ENCODE assay signal across 25 cellular contexts in genomic region chrX:36218801-36219200, GRCh38.
"Had no signal": no experiment of that assay in that cellular context is flagged by ENCODE, and none has a peak within 500 bp of the region (broad histone marks: within the 10 kb centered on the region; RNA-seq: fewer than 3 reads in every experiment).

No MANE protein-coding gene starts in this region.

- DNase-seq: hypothalamus; kidney glomerular epithelial cell; left colon; left lung; lower lobe of right lung; mammary epithelial cell; mesenchymal stem cell; naive B cell; pancreas; posterior cingulate gyrus; retina; right cardiac atrium; spleen; stimulated activated CD4-positive, alpha-beta T cell treated with anti-CD3 and anti-CD28 coated beads, Interleukin-4, amount 100 ng/mL, for 24 hours; stimulated activated naive CD4-positive, alpha-beta T cell; uterus had no signal

- H3K27me3 Mint-ChIP-seq: naive B cell; stimulated activated naive CD8-positive, alpha-beta T cell treated with anti-CD3 and anti-CD28 coated beads, Interleukin-15, Interleukin-2, amounts not matched to agents 100 ng/mL and 50 ng/mL, for 24 hours; type B pancreatic cell had no signal

- H3K4me1 ChIP-seq: left lung, lower lobe of right lung, pancreas, prostate gland, spleen, tibial nerve, uterus had no signal

- ATAC-seq: left colon; left lung; lower lobe of right lung; natural killer cell treated with Interleukin-12 subunit alpha and Interleukin-12 subunit beta and Interleukin-15 and Interleukin-18, amount 100 ng/mL, for 72 hours; pancreas; right cardiac atrium; sciatic nerve; stimulated activated effector memory CD8-positive, alpha-beta T cell treated with anti-CD3 and anti-CD28 coated beads, Interleukin-12 subunit alpha, Interleukin-12 subunit beta, amount 100 ng/mL, for 72 hours had no signal

- H3K4me1 Mint-ChIP-seq: mesothelial cell of epicardium; naive B cell; stimulated activated effector memory CD8-positive, alpha-beta T cell treated with anti-CD3 and anti-CD28 coated beads, Interleukin-12 subunit alpha, Interleukin-12 subunit beta, amount 100 ng/mL, for 72 hours had no signal

- H3K9me3 ChIP-seq: left lung, lower lobe of right lung, pancreas, prostate gland, spleen, tibial nerve, uterus had no signal

- H3K27ac Mint-ChIP-seq: mesothelial cell of epicardium; naive B cell; natural killer cell treated with Interleukin-12 subunit alpha and Interleukin-12 subunit beta and Interleukin-15 and Interleukin-18, amount 100 ng/mL, for 72 hours; stimulated activated effector memory CD8-positive, alpha-beta T cell treated with anti-CD3 and anti-CD28 coated beads, Interleukin-12 subunit alpha, Interleukin-12 subunit beta, amount 100 ng/mL, for 72 hours; stimulated activated naive CD8-positive, alpha-beta T cell treated with anti-CD3 and anti-CD28 coated beads, Interleukin-15, Interleukin-2, amounts not matched to agents 100 ng/mL and 50 ng/mL, for 24 hours; type B pancreatic cell had no signal

- H3K36me3 Mint-ChIP-seq: mesothelial cell of epicardium; naive B cell; natural killer cell treated with Interleukin-12 subunit alpha and Interleukin-12 subunit beta and Interleukin-15 and Interleukin-18, amount 100 ng/mL, for 72 hours; stimulated activated effector memory CD8-positive, alpha-beta T cell treated with anti-CD3 and anti-CD28 coated beads, Interleukin-12 subunit alpha, Interleukin-12 subunit beta, amount 100 ng/mL, for 72 hours; type B pancreatic cell had no signal

- H3K4me3 Mint-ChIP-seq: mesothelial cell of epicardium; naive B cell; natural killer cell treated with Interleukin-12 subunit alpha and Interleukin-12 subunit beta and Interleukin-15 and Interleukin-18, amount 100 ng/mL, for 72 hours; stimulated activated effector memory CD8-positive, alpha-beta T cell treated with anti-CD3 and anti-CD28 coated beads, Interleukin-12 subunit alpha, Interleukin-12 subunit beta, amount 100 ng/mL, for 72 hours; stimulated activated naive CD8-positive, alpha-beta T cell treated with anti-CD3 and anti-CD28 coated beads, Interleukin-15, Interleukin-2, amounts not matched to agents 100 ng/mL and 50 ng/mL, for 24 hours; type B pancreatic cell had no signal

- H3K27ac ChIP-seq: left lung, lower lobe of right lung, pancreas, prostate gland, skin epidermis, spleen, tibial nerve, uterus had no signal

- H3K27me3 ChIP-seq: left lung, pancreas, spleen, tibial nerve, uterus had no signal

- H3K36me3 ChIP-seq: left lung, lower lobe of right lung, pancreas, prostate gland, spleen, tibial nerve, uterus had no signal

- H3K9me3 Mint-ChIP-seq: stimulated activated naive CD8-positive, alpha-beta T cell treated with anti-CD3 and anti-CD28 coated beads, Interleukin-15, Interleukin-2, amounts not matched to agents 100 ng/mL and 50 ng/mL, for 24 hours; type B pancreatic cell had no signal

- H3K4me3 ChIP-seq: left lung, lower lobe of right lung, pancreas, prostate gland, skin epidermis, spleen, tibial nerve, uterus had no signal
